ENCODE assay signal across 20 cellular contexts in the genomic region with DNA sequence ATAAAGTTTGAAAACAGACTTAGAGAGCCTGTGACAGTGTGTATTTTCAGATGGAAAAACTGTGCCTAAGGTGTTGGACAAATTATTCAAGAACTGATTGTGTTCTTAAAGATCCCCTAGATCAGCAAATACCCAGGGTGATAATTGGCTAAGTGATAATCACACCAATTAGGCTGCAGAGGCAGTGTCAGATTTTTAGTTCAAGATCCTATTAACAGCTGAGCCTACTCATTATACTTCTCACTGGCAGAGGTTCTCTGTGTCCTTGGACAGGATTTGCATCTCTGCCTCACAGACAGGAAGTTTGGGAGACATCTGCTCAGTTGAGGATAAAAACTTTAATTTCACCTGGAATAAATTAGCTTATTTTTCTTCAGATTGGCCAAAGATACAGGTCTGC. TPM values are rescaled to one million over a fixed set of nuclear protein-coding genes. Genes with fewer than 3 reads are reported as not detected.
DNase-seq lines count a peak whose midpoint lies in the region; ATAC-seq and TF ChIP-seq lines count a peak whose summit lies in the region.
"Had no signal": no experiment of that assay in that cellular context is flagged by ENCODE, and none has a peak within 500 bp of the region (broad histone marks: within the 10 kb centered on the region; RNA-seq: fewer than 3 reads in every experiment).

No MANE protein-coding gene starts in this region.

- H3K4me1 ChIP-seq in ACC112 (ENCODE audit: control insufficient read depth, insufficient read depth, low read length, unreplicated experiment) (no peaks in the 10 kb centered on the region), RWPE2 (ENCODE audit: insufficient read depth, poor library complexity, severe bottlenecking) (peaks cover 4% of the 10 kb centered on the region)
- no peaks in the 10 kb centered on the region for H3K4me1 ChIP-seq in CD8-positive, alpha-beta T cell (ENCODE audit: insufficient read depth, low read length)

- ATAC-seq in RWPE2 (ENCODE audit: low read depth): no peak
- no peak for ATAC-seq in GM19035 (IDR thresholded peaks at IDR 0.05; ENCODE audit: unreplicated experiment)
- ATAC-seq in CD8-positive, alpha-beta T cell: no peak
- ATAC-seq: T-helper 17 cell had no signal

- CTCF ChIA-PET in CD8-positive, alpha-beta T cell (lab: Charles Lee): no interaction called here

- no peak overlapping the region for H3K27ac ChIP-seq in ACC112 (ENCODE audit: low read depth, low read length)
- peak overlapping the region; percentile 3 for H3K27ac ChIP-seq in RWPE2 (ENCODE audit: poor library complexity, severe bottlenecking)
- H3K27ac ChIP-seq in CD8-positive, alpha-beta T cell (ENCODE audit: low read depth, low read length): no peak overlapping the region
- H3K27ac ChIP-seq: BLaER1, HL-60 had no signal

- no peaks in the 10 kb centered on the region for H3K9me3 Mint-ChIP-seq in CD8-positive, alpha-beta T cell

- no peak overlapping the region for H3K4me3 ChIP-seq in ACC112 (ENCODE audit: low read depth, low read length)
- no peak overlapping the region for H3K4me3 ChIP-seq in RWPE2 (ENCODE audit: severe bottlenecking)
- no peak overlapping the region for H3K4me3 ChIP-seq in CD8-positive, alpha-beta T cell (ENCODE audit: low read depth, low read length)
- H3K4me3 ChIP-seq: BLaER1 had no signal

- peak overlapping the region; percentile 64 for H2AFZ ChIP-seq in ACC112 (ENCODE audit: low read length, unreplicated experiment)

- H3K36me3 ChIP-seq in ACC112 (ENCODE audit: insufficient read depth, low read length) (no peaks in the 10 kb centered on the region), RWPE2 (ENCODE audit: low read depth) (no peaks in the 10 kb centered on the region)
- no peaks in the 10 kb centered on the region for H3K36me3 ChIP-seq in CD8-positive, alpha-beta T cell (ENCODE audit: insufficient read depth, low read length)
- H3K36me3 ChIP-seq: BLaER1 had no signal

- no peak overlapping the region for H3K4me3 Mint-ChIP-seq in CD8-positive, alpha-beta T cell
- H3K4me3 Mint-ChIP-seq: IgD-negative memory B cell, T-helper 17 cell had no signal

- intact Hi-C loops in CD8-positive, alpha-beta T cell (cut with DNase I, micrococcal nuclease): no loop called here

- no peak for TF ChIP-seq CTCF in RWPE2 (IDR thresholded peaks at IDR 0.05; ENCODE audit: poor library complexity, severe bottlenecking)
- TF ChIP-seq CTCF in CD8-positive, alpha-beta T cell (IDR thresholded peaks at IDR 0.05): no peak

- DNase-seq in DMS53 (lab: John Stamatoyannopoulos, UW) (peak; percentile 22), DMS53 treated with DMSO at 0.1 percent for 48 hours (lab: John Stamatoyannopoulos, UW; ENCODE audit: unreplicated experiment) (no peak), NCI-H524 (lab: John Stamatoyannopoulos, UW) (peak; percentile 81 to 89), RWPE2 (ENCODE audit: low spot score) (no peak)
- no peak for DNase-seq in activated CD8-positive, alpha-beta memory T cell treated with anti-CD3 and anti-CD28 coated beads, Interleukin-2, amount 50 U/mL, for 48 hours
- DNase-seq in CD8-positive, alpha-beta T cell: no peak
- DNase-seq: 8988T, DMS79, HCEC 1CT, Kasumi-1, NCI-H2029 treated with DMSO at 0.1 percent for 48 hours, NCI-H2227 treated with DMSO at 0.1 percent for 48 hours, NCI-H774, SIG-M5, T-helper 17 cell had no signal

- H3K27me3 ChIP-seq in ACC112 (ENCODE audit: insufficient read depth, low read length): no peaks in the 10 kb centered on the region
- H3K27me3 ChIP-seq in RWPE2 (ENCODE audit: insufficient read depth, poor library complexity, severe bottlenecking): no peaks in the 10 kb centered on the region
- H3K27me3 ChIP-seq in CD8-positive, alpha-beta T cell (ENCODE audit: insufficient read depth, low read length): no peaks in the 10 kb centered on the region

- H3K4me1 Mint-ChIP-seq in CD8-positive, alpha-beta T cell (ENCODE audit: low read depth): peaks cover 9% of the 10 kb centered on the region

- POLR2A ChIA-PET in CD8-positive, alpha-beta T cell (lab: Charles Lee): no interaction called here

- peaks cover 22% of the 10 kb centered on the region for H3K27me3 Mint-ChIP-seq in CD8-positive, alpha-beta T cell (ENCODE audit: low read depth)

- H3K27ac Mint-ChIP-seq in CD8-positive, alpha-beta T cell: no peak overlapping the region
- H3K27ac Mint-ChIP-seq: IgD-negative memory B cell, T-helper 17 cell had no signal

- H3K79me2 ChIP-seq in ACC112 (ENCODE audit: control insufficient read depth, insufficient read depth, low read length, unreplicated experiment): no peaks in the 10 kb centered on the region

- H3K9me3 ChIP-seq in RWPE2 (ENCODE audit: severe bottlenecking): no peaks in the 10 kb centered on the region
- H3K9me3 ChIP-seq in CD8-positive, alpha-beta T cell (ENCODE audit: low read length): no peaks in the 10 kb centered on the region

- no peaks in the 10 kb centered on the region for H3K36me3 Mint-ChIP-seq in CD8-positive, alpha-beta T cell
- H3K36me3 Mint-ChIP-seq: IgD-negative memory B cell had no signal

RNA-seq across cellular contexts. Expression of a gene that starts 4.3 kb away (rescaled TPM):
- under 1 TPM in 1 of 2 experiments, not detected in 1; 0.31 TPM for total RNA-seq in CD8-positive, alpha-beta T cell

Comparison
In these comparisons a context has a peak if more than half of its experiments do, and no peak if none do; other contexts are left out.
1. DNase-seq: peak in DMS53 (single experiment) and NCI-H524 (2 of 2); none in DMS53 treated with DMSO at 0.1 percent for 48 hours (single experiment), RWPE2 (single experiment), activated CD8-positive, alpha-beta memory T cell treated with anti-CD3 and anti-CD28 coated beads, Interleukin-2, amount 50 U/mL, for 48 hours (single experiment) and CD8-positive, alpha-beta T cell (0 of 7).